In the genomic region with DNA sequence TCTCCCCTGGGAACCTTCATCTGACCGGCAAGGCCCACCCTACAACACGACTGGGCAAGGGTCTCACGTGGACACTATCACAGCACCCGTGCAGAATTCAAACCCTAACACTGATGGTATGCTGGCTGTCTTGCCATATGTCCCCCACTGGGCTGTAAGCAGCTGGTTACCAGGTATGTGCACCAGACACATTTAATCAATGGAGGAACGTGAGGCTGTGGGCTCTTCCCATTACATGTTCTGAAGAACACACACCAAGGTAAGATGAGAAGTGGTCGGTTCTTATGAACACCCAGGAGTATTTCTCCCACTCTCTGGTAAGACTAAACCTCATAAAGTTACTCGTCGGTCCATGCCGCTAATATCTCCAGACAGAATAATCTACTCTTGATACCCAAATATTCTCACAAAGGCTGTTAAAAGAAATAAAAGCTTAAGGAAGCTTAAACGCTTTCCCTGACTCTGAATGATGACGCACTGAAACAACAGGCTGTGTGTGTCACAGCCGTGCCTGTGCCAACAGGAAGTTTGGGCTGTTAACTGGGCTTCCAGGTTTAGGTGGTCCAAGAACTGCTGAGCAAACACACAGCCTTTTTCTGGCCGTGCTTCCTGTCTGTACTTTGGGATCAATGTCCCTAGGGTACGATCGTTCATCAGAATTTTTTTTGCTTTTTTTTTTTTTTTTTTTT, we compare ENCODE assay signal across 9 cellular contexts.
DNase-seq lines count a peak whose midpoint lies in the region; ATAC-seq and TF ChIP-seq lines count a peak whose summit lies in the region.
"Had no signal": no experiment of that assay in that cellular context is flagged by ENCODE, and none has a peak within 500 bp of the region (broad histone marks: within the 10 kb centered on the region; RNA-seq: fewer than 3 reads in every experiment).

No MANE protein-coding gene starts in this region.

- no peak overlapping the region for H2AK5ac ChIP-seq in trophoblast cell (ENCODE audit: low read length)

- no peak overlapping the region for H3K18ac ChIP-seq in trophoblast cell (ENCODE audit: low read length)

- H2BK120ac ChIP-seq in trophoblast cell (ENCODE audit: insufficient read depth, low read length, poor library complexity), result no peak overlapping the region

- H2AFZ ChIP-seq in trophoblast cell (ENCODE audit: insufficient read depth, low read length, poor library complexity), result no peak overlapping the region

- no peak overlapping the region for H3K23ac ChIP-seq in trophoblast cell (ENCODE audit: low read length)

- no peak overlapping the region for H3K4me3 Mint-ChIP-seq in activated CD8-positive, alpha-beta T cell treated with anti-CD3 and anti-CD28 coated beads, Interleukin-2, amount 10 ng/mL, durations not matched to agents 7 days and 5 days
- H3K4me3 Mint-ChIP-seq in activated CD8-positive, alpha-beta T cell treated with anti-CD3 and anti-CD28 coated beads for 36 hours, result no peak overlapping the region
- no peak overlapping the region for H3K4me3 Mint-ChIP-seq in T-helper 2 cell treated with Interferon-gamma antibody and Interleukin-4, amounts not matched to agents 5 μg/mL and 100 μg/mL, for 36 hours

- no peak overlapping the region for H4K8ac ChIP-seq in trophoblast cell (ENCODE audit: low read depth, low read length)

- H3K27ac Mint-ChIP-seq in activated CD8-positive, alpha-beta T cell treated with anti-CD3 and anti-CD28 coated beads, Interleukin-2, amount 10 ng/mL, durations not matched to agents 7 days and 5 days, result peak overlapping the region; percentile 7
- H3K27ac Mint-ChIP-seq in activated CD8-positive, alpha-beta T cell treated with anti-CD3 and anti-CD28 coated beads for 36 hours, result no peak overlapping the region
- H3K27ac Mint-ChIP-seq in T-helper 2 cell treated with Interferon-gamma antibody and Interleukin-4, amounts not matched to agents 5 μg/mL and 100 μg/mL, for 36 hours, result no peak overlapping the region

- no peak overlapping the region for H3K14ac ChIP-seq in trophoblast cell (ENCODE audit: low read length)

- 19 to 24% methylated on average over 15 of the region's 15 CpGs for WGBS in aorta, 2 donors
- no CpG with 5 or more reads among the region's 15 CpGs for WGBS in trophoblast cell (ENCODE audit: extremely low coverage, insufficient coverage, insufficient read length)

- H3K27ac ChIP-seq in aorta (ENCODE audit: low read depth in 1 of 2, low read length in 2 of 2), result peak overlapping the region in 1 of 2 donors; percentile 28
- no peak overlapping the region for H3K27ac ChIP-seq in trophoblast cell (ENCODE audit: low read depth, low read length)
- H3K27ac ChIP-seq: cardiac muscle cell had no signal

- no peak overlapping the region for H3K4ac ChIP-seq in trophoblast cell (ENCODE audit: low read depth, low read length)

- peaks cover 7% of the 10 kb centered on the region for H3K4me1 ChIP-seq in mucosa of descending colon (ENCODE audit: low read depth)
- H3K4me1 ChIP-seq in aorta (ENCODE audit: control insufficient read depth in 1 of 2, insufficient read depth in 2 of 2, low read length in 2 of 2), result no peaks in the 10 kb centered on the region
- no peaks in the 10 kb centered on the region for H3K4me1 ChIP-seq in trophoblast cell (ENCODE audit: control insufficient read depth in 1 of 2, insufficient read depth in 2 of 2, low read length in 2 of 2)

- no peaks in the 10 kb centered on the region for H3K9me3 Mint-ChIP-seq in activated CD8-positive, alpha-beta T cell treated with anti-CD3 and anti-CD28 coated beads, Interleukin-2, amount 10 ng/mL, durations not matched to agents 7 days and 5 days (ENCODE audit: insufficient read depth)
- H3K9me3 Mint-ChIP-seq in activated CD8-positive, alpha-beta T cell treated with anti-CD3 and anti-CD28 coated beads for 36 hours, result no peaks in the 10 kb centered on the region
- H3K9me3 Mint-ChIP-seq in T-helper 2 cell treated with Interferon-gamma antibody and Interleukin-4, amounts not matched to agents 5 μg/mL and 100 μg/mL, for 36 hours, result no peaks in the 10 kb centered on the region

- no peak for TF ChIP-seq CTCF in activated CD8-positive, alpha-beta T cell treated with anti-CD3 and anti-CD28 coated beads for 36 hours (IDR thresholded peaks at IDR 0.05)
- TF ChIP-seq CTCF in epithelial cell of esophagus (IDR thresholded peaks at IDR 0.05; ENCODE audit: insufficient read depth, low read depth, low read length, missing control alignments) (no peak), mucosa of descending colon (IDR thresholded peaks at IDR 0.05) (no peak)

- no peak overlapping the region for H3K4me3 ChIP-seq in epithelial cell of esophagus (ENCODE audit: low read length)
- no peak overlapping the region for H3K4me3 ChIP-seq in mucosa of descending colon
- peak overlapping the region in 1 of 2 donors; percentile 15 for H3K4me3 ChIP-seq in aorta (ENCODE audit: low read length in 2 of 2)
- no peak overlapping the region for H3K4me3 ChIP-seq in trophoblast cell (ENCODE audit: low read depth, low read length)
- H3K4me3 ChIP-seq: cardiac muscle cell had no signal

- no peak overlapping the region for H4K12ac ChIP-seq in trophoblast cell (ENCODE audit: low read depth, low read length)

- H3K4me2 ChIP-seq in trophoblast cell (ENCODE audit: low read length), result no peak overlapping the region

- H3K27me3 Mint-ChIP-seq in activated CD8-positive, alpha-beta T cell treated with anti-CD3 and anti-CD28 coated beads, Interleukin-2, amount 10 ng/mL, durations not matched to agents 7 days and 5 days (ENCODE audit: low read depth), result no peaks in the 10 kb centered on the region
- no peaks in the 10 kb centered on the region for H3K27me3 Mint-ChIP-seq in activated CD8-positive, alpha-beta T cell treated with anti-CD3 and anti-CD28 coated beads for 36 hours
- no peaks in the 10 kb centered on the region for H3K27me3 Mint-ChIP-seq in T-helper 2 cell treated with Interferon-gamma antibody and Interleukin-4, amounts not matched to agents 5 μg/mL and 100 μg/mL, for 36 hours (ENCODE audit: low read depth)

- H3K79me1 ChIP-seq in trophoblast cell (ENCODE audit: low read length), result no peaks in the 10 kb centered on the region

- no peaks in the 10 kb centered on the region for H3K27me3 ChIP-seq in aorta (ENCODE audit: control insufficient read depth in 1 of 2, insufficient read depth in 2 of 2, low read length in 1 of 2)
- no peaks in the 10 kb centered on the region for H3K27me3 ChIP-seq in trophoblast cell (ENCODE audit: insufficient read depth, low read length)
- H3K27me3 ChIP-seq: cardiac muscle cell had no signal

- no peak overlapping the region for H2BK5ac ChIP-seq in trophoblast cell (ENCODE audit: low read depth, low read length, poor library complexity)

- DNase-seq in activated CD8-positive, alpha-beta T cell treated with anti-CD3 and anti-CD28 coated beads, Interleukin-2, amount 10 ng/mL, durations not matched to agents 7 days and 5 days, result no peak
- DNase-seq in activated CD8-positive, alpha-beta T cell treated with anti-CD3 and anti-CD28 coated beads for 36 hours, result no peak
- DNase-seq in epithelial cell of esophagus (ENCODE audit: low read depth) (peak; percentile 85), mucosa of descending colon (peak; percentile 64 to 75 (median 72)), aorta (peak; percentile 83 to 89), 8988T (no peak), trophoblast cell (no peak)
- DNase-seq in T-helper 2 cell treated with Interferon-gamma antibody and Interleukin-4, amounts not matched to agents 5 μg/mL and 100 μg/mL, for 36 hours (ENCODE audit: low spot score), result no peak

- H3K36me3 ChIP-seq in mucosa of descending colon (ENCODE audit: low read depth), result no peaks in the 10 kb centered on the region
- no peaks in the 10 kb centered on the region for H3K36me3 ChIP-seq in aorta (ENCODE audit: control insufficient read depth in 1 of 2, insufficient read depth in 2 of 2, low read length in 1 of 2)
- no peaks in the 10 kb centered on the region for H3K36me3 ChIP-seq in trophoblast cell (ENCODE audit: control insufficient read depth in 1 of 2, insufficient read depth in 2 of 2, low read length in 2 of 2)
- H3K36me3 ChIP-seq: cardiac muscle cell had no signal

- H3K79me2 ChIP-seq in trophoblast cell (ENCODE audit: control insufficient read depth, insufficient read depth, low read length, poor library complexity), result no peaks in the 10 kb centered on the region

- H4K91ac ChIP-seq in trophoblast cell (ENCODE audit: low read depth, low read length), result no peak overlapping the region

- intact Hi-C loops in activated CD8-positive, alpha-beta T cell treated with anti-CD3 and anti-CD28 coated beads for 36 hours (cut with micrococcal nuclease), result no loop called here
- intact Hi-C loops in mucosa of descending colon (cut with DNase I, micrococcal nuclease), result no loop called here
- intact Hi-C loops in aorta (cut with DNase I), result no loop called here

- no peak overlapping the region for H2BK12ac ChIP-seq in trophoblast cell (ENCODE audit: low read length)

- H3K4me1 Mint-ChIP-seq in activated CD8-positive, alpha-beta T cell treated with anti-CD3 and anti-CD28 coated beads, Interleukin-2, amount 10 ng/mL, durations not matched to agents 7 days and 5 days (ENCODE audit: low read depth), result peaks cover 16% of the 10 kb centered on the region
- peaks cover 3% of the 10 kb centered on the region for H3K4me1 Mint-ChIP-seq in activated CD8-positive, alpha-beta T cell treated with anti-CD3 and anti-CD28 coated beads for 36 hours (ENCODE audit: low read depth)
- peaks cover 16% of the 10 kb centered on the region for H3K4me1 Mint-ChIP-seq in T-helper 2 cell treated with Interferon-gamma antibody and Interleukin-4, amounts not matched to agents 5 μg/mL and 100 μg/mL, for 36 hours (ENCODE audit: low read depth)

- CTCF ChIA-PET in activated CD8-positive, alpha-beta T cell treated with anti-CD3 and anti-CD28 coated beads, Interleukin-2, amount 10 ng/mL, durations not matched to agents 7 days and 5 days (lab: Charles Lee), result interaction anchor here (0.7 kb wide), 1 partner anchor 320 kb away, joined by 3 read pairs; no protein-coding TSS in a partner anchor
- CTCF ChIA-PET in activated CD8-positive, alpha-beta T cell treated with anti-CD3 and anti-CD28 coated beads for 36 hours (lab: Charles Lee), result no interaction called here

- H3K9me3 ChIP-seq in mucosa of descending colon, result no peaks in the 10 kb centered on the region
- H3K9me3 ChIP-seq in aorta (ENCODE audit: control insufficient read depth, low read length), result no peaks in the 10 kb centered on the region
- no peaks in the 10 kb centered on the region for H3K9me3 ChIP-seq in trophoblast cell (ENCODE audit: insufficient read depth, low read depth, low read length)

- H3K9ac ChIP-seq in trophoblast cell (ENCODE audit: low read length), result no peak overlapping the region

- no peak for ATAC-seq in activated CD8-positive, alpha-beta T cell treated with anti-CD3 and anti-CD28 coated beads, Interleukin-2, amount 10 ng/mL, durations not matched to agents 7 days and 5 days
- ATAC-seq in activated CD8-positive, alpha-beta T cell treated with anti-CD3 and anti-CD28 coated beads for 36 hours, result no peak
- ATAC-seq in mucosa of descending colon, result peak; percentile 96
- ATAC-seq in aorta (ENCODE audit: low FRiP score), result peak; percentile 91

- H3K36me3 Mint-ChIP-seq in activated CD8-positive, alpha-beta T cell treated with anti-CD3 and anti-CD28 coated beads, Interleukin-2, amount 10 ng/mL, durations not matched to agents 7 days and 5 days (ENCODE audit: low read depth), result peaks cover 8% of the 10 kb centered on the region
- peaks cover 2% of the 10 kb centered on the region for H3K36me3 Mint-ChIP-seq in activated CD8-positive, alpha-beta T cell treated with anti-CD3 and anti-CD28 coated beads for 36 hours (ENCODE audit: low read depth)
- peaks cover 15% of the 10 kb centered on the region for H3K36me3 Mint-ChIP-seq in T-helper 2 cell treated with Interferon-gamma antibody and Interleukin-4, amounts not matched to agents 5 μg/mL and 100 μg/mL, for 36 hours (ENCODE audit: low read depth)

- POLR2A ChIA-PET in activated CD8-positive, alpha-beta T cell treated with anti-CD3 and anti-CD28 coated beads, Interleukin-2, amount 10 ng/mL, durations not matched to agents 7 days and 5 days (lab: Charles Lee), result no interaction called here
- POLR2A ChIA-PET in activated CD8-positive, alpha-beta T cell treated with anti-CD3 and anti-CD28 coated beads for 36 hours (lab: Charles Lee), result no interaction called here

Comparison
In these comparisons a context has a peak if more than half of its experiments do, and no peak if none do; other contexts are left out.
1. ATAC-seq: peak in mucosa of descending colon (single experiment) and aorta (single experiment); none in activated CD8-positive, alpha-beta T cell treated with anti-CD3 and anti-CD28 coated beads, Interleukin-2, amount 10 ng/mL, durations not matched to agents 7 days and 5 days (single experiment) and activated CD8-positive, alpha-beta T cell treated with anti-CD3 and anti-CD28 coated beads for 36 hours (single experiment).
2. DNase-seq: peak in epithelial cell of esophagus (single experiment), mucosa of descending colon (3 of 3) and aorta (2 of 2); none in activated CD8-positive, alpha-beta T cell treated with anti-CD3 and anti-CD28 coated beads, Interleukin-2, amount 10 ng/mL, durations not matched to agents 7 days and 5 days (single experiment), activated CD8-positive, alpha-beta T cell treated with anti-CD3 and anti-CD28 coated beads for 36 hours (single experiment), 8988T (single experiment), trophoblast cell (0 of 2) and T-helper 2 cell treated with Interferon-gamma antibody and Interleukin-4, amounts not matched to agents 5 μg/mL and 100 μg/mL, for 36 hours (single experiment).